ENCODE assay signal across 26 cellular contexts in the genomic region with DNA sequence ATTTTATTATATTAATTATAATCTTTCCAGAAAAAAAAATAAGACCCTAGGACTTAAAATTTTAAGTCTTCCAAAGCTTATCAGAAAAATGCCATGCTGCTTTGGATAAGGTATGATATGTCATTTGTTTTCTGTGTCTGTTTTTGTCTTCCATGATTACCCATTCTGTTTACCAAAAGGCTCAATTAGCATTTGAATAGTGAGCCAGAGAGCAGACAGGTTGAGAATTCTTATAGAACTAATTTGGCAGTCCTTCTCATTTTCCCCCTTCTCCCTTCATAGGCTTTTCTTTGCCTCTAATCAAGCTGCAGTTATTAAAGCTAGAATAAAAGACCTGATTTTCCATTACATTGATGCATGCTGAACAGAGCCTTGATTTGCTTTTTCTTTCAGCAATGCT.
"Had no signal": no experiment of that assay in that cellular context is flagged by ENCODE, and none has a peak within 500 bp of the region (broad histone marks: within the 10 kb centered on the region; RNA-seq: fewer than 3 reads in every experiment).

No MANE protein-coding gene starts in this region.

- H3K27ac Mint-ChIP-seq: activated CD4-positive, alpha-beta memory T cell treated with anti-CD3 and anti-CD28 coated beads, Interleukin-2, amount 10 ng/mL, durations not matched to agents 7 days and 5 days; activated naive CD4-positive, alpha-beta T cell treated with anti-CD3 and anti-CD28 coated beads for 36 hours; activated naive CD8-positive, alpha-beta T cell treated with anti-CD3 and anti-CD28 coated beads, Interleukin-2, amount 10 ng/mL, durations not matched to agents 7 days and 5 days; activated T-cell treated with anti-CD3 and anti-CD28 coated beads, Interleukin-2, amount 50 U/mL, for 72 hours; immature natural killer cell; nephron; stimulated activated effector memory CD8-positive, alpha-beta T cell treated with anti-CD3 and anti-CD28 coated beads, Interleukin-12 subunit alpha, Interleukin-12 subunit beta, amount 100 ng/mL, for 72 hours; stimulated activated naive CD8-positive, alpha-beta T cell treated with anti-CD3 and anti-CD28 coated beads, Interleukin-15, amount 100 ng/mL, for 72 hours; T-helper 17 cell had no signal

- DNase-seq: activated CD4-positive, alpha-beta memory T cell treated with anti-CD3 and anti-CD28 coated beads, Interleukin-2, amount 10 ng/mL, durations not matched to agents 7 days and 5 days; activated CD4-positive, alpha-beta T cell treated with anti-CD3 and anti-CD28 coated beads for 4 hours; activated CD4-positive, CD25-positive, alpha-beta regulatory T cell; activated effector memory CD4-positive, alpha-beta T cell treated with Interleukin-2 at 50 U/mL for 16 hours; activated naive CD4-positive, alpha-beta T cell treated with anti-CD3 and anti-CD28 coated beads for 36 hours; activated naive CD8-positive, alpha-beta T cell treated with anti-CD3 and anti-CD28 coated beads, Interleukin-2, amount 10 ng/mL, durations not matched to agents 7 days and 5 days; activated T-cell treated with anti-CD3 and anti-CD28 coated beads, Interleukin-2, amount 50 U/mL, for 72 hours; amygdala; cerebellar nuclear complex; esophagus squamous epithelium; gastrocnemius medialis; heart left ventricle; immature natural killer cell; left lung; nucleus accumbens; small intestine; stimulated activated CD4-positive, alpha-beta T cell treated with anti-CD3 and anti-CD28 coated beads, Interleukin-2, amount 100 ng/mL, for 24 hours; stimulated activated naive CD8-positive, alpha-beta T cell treated with anti-CD3 and anti-CD28 coated beads, Interleukin-15, amount 100 ng/mL, for 72 hours; T-helper 17 cell had no signal

- H3K27me3 Mint-ChIP-seq: activated CD4-positive, alpha-beta memory T cell treated with anti-CD3 and anti-CD28 coated beads, Interleukin-2, amount 10 ng/mL, durations not matched to agents 7 days and 5 days; activated naive CD8-positive, alpha-beta T cell treated with anti-CD3 and anti-CD28 coated beads, Interleukin-2, amount 10 ng/mL, durations not matched to agents 7 days and 5 days; stimulated activated naive CD8-positive, alpha-beta T cell treated with anti-CD3 and anti-CD28 coated beads, Interleukin-15, amount 100 ng/mL, for 72 hours; T-helper 17 cell had no signal

- H3K9me3 Mint-ChIP-seq: activated CD4-positive, alpha-beta memory T cell treated with anti-CD3 and anti-CD28 coated beads, Interleukin-2, amount 10 ng/mL, durations not matched to agents 7 days and 5 days; activated naive CD4-positive, alpha-beta T cell treated with anti-CD3 and anti-CD28 coated beads for 36 hours; activated T-cell treated with anti-CD3 and anti-CD28 coated beads, Interleukin-2, amount 50 U/mL, for 72 hours; immature natural killer cell; nephron had no signal

- H3K4me1 Mint-ChIP-seq: activated CD4-positive, alpha-beta memory T cell treated with anti-CD3 and anti-CD28 coated beads, Interleukin-2, amount 10 ng/mL, durations not matched to agents 7 days and 5 days; activated naive CD8-positive, alpha-beta T cell treated with anti-CD3 and anti-CD28 coated beads, Interleukin-2, amount 10 ng/mL, durations not matched to agents 7 days and 5 days; immature natural killer cell; nephron; stimulated activated effector memory CD8-positive, alpha-beta T cell treated with anti-CD3 and anti-CD28 coated beads, Interleukin-12 subunit alpha, Interleukin-12 subunit beta, amount 100 ng/mL, for 72 hours; stimulated activated naive CD8-positive, alpha-beta T cell treated with anti-CD3 and anti-CD28 coated beads, Interleukin-15, amount 100 ng/mL, for 72 hours; T-helper 17 cell had no signal

- ATAC-seq: activated T-cell treated with anti-CD3 and anti-CD28 coated beads, Interleukin-2, amount 50 U/mL, for 72 hours; gastrocnemius medialis; heart left ventricle; left lung; sciatic nerve; stimulated activated effector memory CD8-positive, alpha-beta T cell treated with anti-CD3 and anti-CD28 coated beads, Interleukin-12 subunit alpha, Interleukin-12 subunit beta, amount 100 ng/mL, for 72 hours; stimulated activated naive CD8-positive, alpha-beta T cell treated with anti-CD3 and anti-CD28 coated beads, Interleukin-15, amount 100 ng/mL, for 72 hours; T-helper 17 cell had no signal

- H3K4me3 Mint-ChIP-seq: activated CD4-positive, alpha-beta memory T cell treated with anti-CD3 and anti-CD28 coated beads, Interleukin-2, amount 10 ng/mL, durations not matched to agents 7 days and 5 days; activated naive CD4-positive, alpha-beta T cell treated with anti-CD3 and anti-CD28 coated beads for 36 hours; activated naive CD8-positive, alpha-beta T cell treated with anti-CD3 and anti-CD28 coated beads, Interleukin-2, amount 10 ng/mL, durations not matched to agents 7 days and 5 days; activated T-cell treated with anti-CD3 and anti-CD28 coated beads, Interleukin-2, amount 50 U/mL, for 72 hours; immature natural killer cell; nephron; stimulated activated effector memory CD8-positive, alpha-beta T cell treated with anti-CD3 and anti-CD28 coated beads, Interleukin-12 subunit alpha, Interleukin-12 subunit beta, amount 100 ng/mL, for 72 hours; stimulated activated naive CD8-positive, alpha-beta T cell treated with anti-CD3 and anti-CD28 coated beads, Interleukin-15, amount 100 ng/mL, for 72 hours; T-helper 17 cell had no signal

- H3K27ac ChIP-seq: coronary artery, esophagus squamous epithelium, gastrocnemius medialis, heart left ventricle, left lung, parathyroid adenoma, suprapubic skin, tibial nerve had no signal

- H3K36me3 Mint-ChIP-seq: activated naive CD8-positive, alpha-beta T cell treated with anti-CD3 and anti-CD28 coated beads, Interleukin-2, amount 10 ng/mL, durations not matched to agents 7 days and 5 days; immature natural killer cell; stimulated activated effector memory CD8-positive, alpha-beta T cell treated with anti-CD3 and anti-CD28 coated beads, Interleukin-12 subunit alpha, Interleukin-12 subunit beta, amount 100 ng/mL, for 72 hours had no signal
